Comparison of ENCODE assay signal across 14 cellular contexts in the genomic region with DNA sequence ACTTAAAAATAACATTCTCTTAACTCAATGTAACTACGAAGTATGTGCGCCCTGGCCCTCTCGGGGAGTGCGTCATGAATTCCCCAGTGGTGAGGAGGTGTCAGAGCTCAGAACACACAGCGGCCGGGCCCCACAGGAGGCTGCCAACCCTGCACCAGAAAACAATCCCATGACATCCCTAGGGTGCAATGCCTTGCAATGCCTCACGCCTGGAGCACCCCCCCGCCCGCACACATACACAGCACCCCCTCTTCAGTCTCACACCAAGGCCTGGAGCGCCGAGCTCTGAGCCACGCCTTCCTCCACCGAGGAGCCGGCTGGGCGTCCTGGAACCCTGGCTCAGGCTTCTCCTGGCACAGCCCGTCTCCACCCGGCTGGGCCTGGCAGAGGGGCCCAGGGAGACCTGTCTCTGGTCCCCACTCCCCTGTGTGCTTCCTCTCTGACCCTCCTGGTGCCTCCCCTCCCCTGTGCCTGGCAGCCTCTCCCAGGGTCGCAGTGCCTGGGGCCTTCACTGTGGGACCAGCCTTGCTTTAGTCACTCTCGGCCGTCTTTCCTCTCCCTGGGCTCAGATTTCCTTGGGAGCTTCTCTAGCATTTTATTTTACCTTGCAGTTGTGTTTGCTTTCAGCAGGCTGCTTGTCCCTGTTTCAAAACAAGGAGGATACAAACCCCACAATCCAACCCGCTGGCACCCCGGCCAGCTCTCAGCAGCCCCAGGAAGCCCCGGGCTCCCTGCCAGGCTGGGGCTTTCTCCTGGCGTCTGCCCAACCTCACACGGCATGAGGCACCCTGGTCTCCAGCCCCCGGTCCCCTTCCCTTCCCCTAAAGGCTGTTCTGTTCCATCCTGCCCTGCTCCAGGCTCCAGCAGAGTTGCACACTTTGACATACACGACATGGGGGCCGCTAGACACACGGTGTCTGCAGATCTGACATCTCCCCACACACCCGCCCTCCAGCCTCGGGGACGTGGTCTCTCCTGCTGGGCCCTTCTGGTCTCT.
DNase-seq lines count a peak whose midpoint lies in the region; TF ChIP-seq lines count a peak whose summit lies in the region.
"Had no signal": no experiment of that assay in that cellular context is flagged by ENCODE, and none has a peak within 500 bp of the region (broad histone marks: within the 10 kb centered on the region; RNA-seq: fewer than 3 reads in every experiment).

No MANE protein-coding gene starts in this region.

- H3K4me3 ChIP-seq in SJCRH30 (no peak overlapping the region), left ventricle myocardium inferior (no peak overlapping the region), uterus (no peak overlapping the region)

- no peaks in the 10 kb centered on the region for H3K36me3 ChIP-seq in SJCRH30
- no peaks in the 10 kb centered on the region for H3K36me3 ChIP-seq in left ventricle myocardium inferior
- no peaks in the 10 kb centered on the region for H3K36me3 ChIP-seq in uterus

- H3K4me1 ChIP-seq in SJCRH30 (peaks cover 22% of the 10 kb centered on the region), left ventricle myocardium inferior (no peaks in the 10 kb centered on the region), uterus (peaks cover 0 to 26% of the 10 kb centered on the region in 2 donors)

- H3K9me3 ChIP-seq in SJCRH30 (replicated peaks): no peaks in the 10 kb centered on the region
- H3K9me3 ChIP-seq in left ventricle myocardium inferior (replicated peaks): no peaks in the 10 kb centered on the region
- H3K9me3 ChIP-seq in uterus: no peaks in the 10 kb centered on the region

- peak; percentile 7 for DNase-seq in NCI-H2171 treated with DMSO at 0.1 percent for 48 hours (lab: John Stamatoyannopoulos, UW)
- DNase-seq in NCI-H2171 (lab: John Stamatoyannopoulos, UW): no peak
- DNase-seq in SJCRH30: peak; percentile 17 to 24
- peak; percentile 28 for DNase-seq in left ventricle myocardium inferior
- peak; percentile 74 to 95 for DNase-seq in uterus
- no peak for DNase-seq in MV-4-11 (lab: John Stamatoyannopoulos, UW)
- no peak for DNase-seq in NCI-H446 treated with DMSO at 0.1 percent for 48 hours (lab: John Stamatoyannopoulos, UW)
- DNase-seq in epidermal melanocyte (ENCODE audit: insufficient read length, low spot score): no peak
- DNase-seq: activated CD8-positive, alpha-beta T cell treated with anti-CD3 and anti-CD28 coated beads, Interleukin-2, amount 10 ng/mL, durations not matched to agents 7 days and 5 days; activated naive CD8-positive, alpha-beta T cell treated with anti-CD3 and anti-CD28 coated beads, Interleukin-2, amount 10 ng/mL, durations not matched to agents 7 days and 5 days; NCI-H524 treated with DMSO at 0.1 percent for 48 hours; stimulated activated CD4-positive, alpha-beta T cell treated with anti-CD3 and anti-CD28 coated beads, Interleukin-2, amount 100 ng/mL, for 48 hours; T-cell had no signal

- H3K27me3 ChIP-seq in SJCRH30 (peaks cover 42% of the 10 kb centered on the region), left ventricle myocardium inferior (ENCODE audit: low read depth) (peaks cover 92% of the 10 kb centered on the region), uterus (no peaks in the 10 kb centered on the region)

- intact Hi-C loops in left ventricle myocardium inferior (cut with micrococcal nuclease) (no loop called here), uterus (cut with DNase I; ENCODE audit: low total_unique reads) (no loop called here)

- TF ChIP-seq POLR2A in uterus (IDR thresholded peaks at IDR 0.05): peak in 1 of 2 donors; percentile 22

- TF ChIP-seq CTCF in left ventricle myocardium inferior (IDR thresholded peaks at IDR 0.05; ENCODE audit: borderline replicate concordance): no peak
- no peak for TF ChIP-seq CTCF in uterus (IDR thresholded peaks at IDR 0.05)

- no peak overlapping the region for H3K27ac ChIP-seq in SJCRH30
- H3K27ac ChIP-seq in left ventricle myocardium inferior (replicated peaks): no peak overlapping the region
- H3K27ac ChIP-seq in uterus: peak overlapping the region; percentile 89 to 95
- H3K27ac ChIP-seq: epithelial cell of prostate had no signal

Comparison
In these comparisons a context has a peak if more than half of its experiments do, and no peak if none do; other contexts are left out.
1. DNase-seq: peak in NCI-H2171 treated with DMSO at 0.1 percent for 48 hours (single experiment), SJCRH30 (2 of 2), left ventricle myocardium inferior (single experiment) and uterus (2 of 2); none in NCI-H2171 (single experiment), MV-4-11 (single experiment), NCI-H446 treated with DMSO at 0.1 percent for 48 hours (single experiment) and epidermal melanocyte (single experiment).
2. H3K27ac ChIP-seq: peak in uterus (2 of 2); none in SJCRH30 (single experiment) and left ventricle myocardium inferior (single experiment).